1 cellular context compared by ENCODE assay signal in the genomic region with DNA sequence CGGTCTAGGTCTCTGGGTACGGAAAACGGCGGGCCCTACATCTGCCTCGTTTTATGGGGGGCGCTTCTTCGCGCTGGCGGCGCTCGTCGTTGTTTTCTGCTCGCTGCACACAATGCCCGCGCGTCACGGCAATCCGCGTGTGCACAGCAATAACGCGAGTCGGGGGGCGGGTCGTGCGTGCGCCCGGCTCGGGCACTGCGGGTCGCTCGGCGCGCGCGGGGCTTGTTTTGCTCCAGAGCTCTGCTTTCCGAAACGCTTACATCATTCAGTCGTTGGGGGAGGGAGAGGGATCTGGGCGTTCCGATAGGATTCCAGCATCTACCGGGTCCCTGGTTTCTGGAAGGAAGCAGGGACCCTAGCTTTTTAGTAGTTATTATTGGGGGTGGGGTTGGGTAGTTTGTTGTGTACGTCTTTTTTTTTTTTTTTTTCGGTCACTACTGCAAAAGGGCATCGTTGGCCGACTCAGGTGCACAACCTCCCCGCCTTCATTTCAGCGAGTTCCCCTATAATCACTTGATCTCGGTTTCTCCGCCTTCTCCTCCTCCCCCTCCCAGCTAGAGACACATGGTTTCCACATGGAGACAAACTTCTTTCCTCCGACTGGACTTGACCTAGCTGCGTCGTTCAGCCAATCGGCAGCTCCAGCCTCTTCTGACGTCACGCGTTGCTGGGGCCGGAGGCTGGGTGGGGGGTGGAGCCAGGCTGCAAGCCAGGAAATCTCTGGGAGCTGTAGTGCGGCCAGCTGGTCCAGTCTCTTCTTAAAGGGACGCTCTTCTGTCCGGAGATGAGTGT.
TF ChIP-seq lines count a peak whose summit lies in the region.

No MANE protein-coding gene starts in this region.

TF ChIP-seq in SK-N-SH, 30 proteins besides CTCF, POLR2A, EP300 and RAD21 (continued from another document):
- TF ChIP-seq CHD2 (IDR thresholded peaks at IDR 0.05; ENCODE audit: low read length, partially characterized antibody): peak; percentile 50
- no peak for TF ChIP-seq TEAD4 (IDR thresholded peaks at IDR 0.05; ENCODE audit: borderline replicate concordance, insufficient read depth)
- TF ChIP-seq RXRA (IDR thresholded peaks at IDR 0.05; ENCODE audit: borderline replicate concordance, low read depth): no peak
- TF ChIP-seq POLR2AphosphoS5 (IDR thresholded peaks at IDR 0.05; ENCODE audit: low read depth, low read length): peak; percentile 53; the same call in 1 of the 2 replicates
- TF ChIP-seq TAF1 (IDR thresholded peaks at IDR 0.05; ENCODE audit: borderline replicate concordance, low read depth, low read length): no peak
- peak; percentile 74 for TF ChIP-seq GATA2 (CRISPR knock-in tag; IDR thresholded peaks at IDR 0.05)
- no peak for TF ChIP-seq GABPA (IDR thresholded peaks at IDR 0.05; ENCODE audit: low read depth)
- no peak for TF ChIP-seq FOXJ3 (CRISPR knock-in tag; IDR thresholded peaks at IDR 0.05)
- TF ChIP-seq MXI1 (IDR thresholded peaks at IDR 0.05; ENCODE audit: low read depth, low read length): peak; percentile 99
- no peak for TF ChIP-seq YY1 (IDR thresholded peaks at IDR 0.05; ENCODE audit: low read depth)
- TF ChIP-seq NRF1 (IDR thresholded peaks at IDR 0.05; ENCODE audit: low read depth, low read length): no peak
- peak; percentile 79; the same call in 1 of the 2 replicates for TF ChIP-seq NFIC (IDR thresholded peaks at IDR 0.05; ENCODE audit: borderline replicate concordance)
- no peak; the same call in 1 of the 2 replicates for TF ChIP-seq RCOR1 (IDR thresholded peaks at IDR 0.05; ENCODE audit: low read length)
- peak; percentile 100 for TF ChIP-seq MAX (IDR thresholded peaks at IDR 0.05; ENCODE audit: low read depth)
- TF ChIP-seq FOXM1 (IDR thresholded peaks at IDR 0.05; ENCODE audit: low read depth): no peak
- peak; percentile 64; the same call in 1 of the 2 replicates for TF ChIP-seq SIN3A (IDR thresholded peaks at IDR 0.05; ENCODE audit: borderline replicate concordance, low read depth, low read length)
- TF ChIP-seq SMC3 (IDR thresholded peaks at IDR 0.05; ENCODE audit: low read depth, low read length): no peak
- TF ChIP-seq, protein P1, sequence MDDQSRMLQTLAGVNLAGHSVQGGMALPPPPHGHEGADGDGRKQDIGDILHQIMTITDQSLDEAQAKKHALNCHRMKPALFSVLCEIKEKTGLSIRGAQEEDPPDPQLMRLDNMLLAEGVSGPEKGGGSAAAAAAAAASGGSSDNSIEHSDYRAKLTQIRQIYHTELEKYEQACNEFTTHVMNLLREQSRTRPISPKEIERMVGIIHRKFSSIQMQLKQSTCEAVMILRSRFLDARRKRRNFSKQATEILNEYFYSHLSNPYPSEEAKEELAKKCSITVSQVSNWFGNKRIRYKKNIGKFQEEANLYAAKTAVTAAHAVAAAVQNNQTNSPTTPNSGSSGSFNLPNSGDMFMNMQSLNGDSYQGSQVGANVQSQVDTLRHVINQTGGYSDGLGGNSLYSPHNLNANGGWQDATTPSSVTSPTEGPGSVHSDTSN (IDR thresholded peaks at IDR 0.05): no peak
- no peak for TF ChIP-seq FOSL2 (IDR thresholded peaks at IDR 0.05; ENCODE audit: borderline replicate concordance, low read depth)
- TF ChIP-seq JUND (IDR thresholded peaks at IDR 0.05): no peak
- TF ChIP-seq USF2 (IDR thresholded peaks at IDR 0.05; ENCODE audit: borderline replicate concordance, low read depth, low read length): no peak
- TF ChIP-seq ZBTB33 (IDR thresholded peaks at IDR 0.05; ENCODE audit: borderline replicate concordance, low read depth): no peak
